Comparison of ENCODE assay signal across 8 cellular contexts in the genomic region with DNA sequence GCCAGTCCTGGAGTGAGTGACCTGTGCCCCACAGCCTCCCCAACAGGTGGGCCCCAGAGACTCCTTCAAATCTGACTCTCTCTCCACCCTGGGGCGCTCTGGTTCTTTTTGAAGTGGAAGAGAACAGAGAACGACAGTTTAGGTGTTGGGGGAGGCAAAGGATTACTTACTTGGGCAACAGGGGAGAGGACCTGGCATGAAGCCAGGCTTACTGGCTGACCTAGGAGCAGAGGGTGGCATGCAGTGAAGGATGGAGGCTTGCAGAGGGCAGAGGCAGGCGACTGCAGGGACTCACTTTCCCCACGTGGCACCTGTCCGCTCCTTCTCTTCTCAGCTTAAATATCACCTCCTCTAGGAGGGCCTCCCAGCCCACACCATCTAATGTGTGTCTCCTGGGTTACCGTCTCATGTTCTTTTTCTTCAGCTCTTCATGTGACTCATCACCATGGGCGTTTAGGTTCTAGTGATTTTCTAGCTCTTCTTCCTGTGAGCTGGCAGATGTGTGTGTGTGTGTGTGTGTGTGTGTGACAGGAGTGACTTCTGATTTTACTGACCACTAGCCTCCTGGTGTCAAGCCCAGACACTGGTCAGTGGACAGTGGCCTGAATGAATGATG.
DNase-seq lines count a peak whose midpoint lies in the region; TF ChIP-seq lines count a peak whose summit lies in the region.
"Had no signal": no experiment of that assay in that cellular context is flagged by ENCODE, and none has a peak within 500 bp of the region (broad histone marks: within the 10 kb centered on the region; RNA-seq: fewer than 3 reads in every experiment).

No MANE protein-coding gene starts in this region.

- in situ Hi-C loops in GM13976 (cut with MboI; ENCODE audit: low sequenced_read_pairs, unreplicated experiment): no loop called here

- H3K79me2 ChIP-seq in ACC112 (ENCODE audit: control insufficient read depth, insufficient read depth, low read length, unreplicated experiment): no peaks in the 10 kb centered on the region

- H3K27ac ChIP-seq in ACC112 (ENCODE audit: low read depth, low read length): peak overlapping the region; percentile 28; the same call in 1 of the 2 replicates
- H3K27ac ChIP-seq: colonic mucosa had no signal

- H3K36me3 ChIP-seq in ACC112 (ENCODE audit: insufficient read depth, low read length): no peaks in the 10 kb centered on the region
- H3K36me3 ChIP-seq: colonic mucosa had no signal

- DNase-seq in HK-2 (ENCODE audit: unreplicated experiment) (peak; percentile 81), dedifferentiated amniotic fluid mesenchymal stem cell (ENCODE audit: extremely low spot score) (peak; percentile 61), DMS79 (lab: John Stamatoyannopoulos, UW) (no peak), cortex of kidney (lab: John Stamatoyannopoulos, UW) (no peak), GM13976 (ENCODE audit: low spot score) (no peak)

- no peaks in the 10 kb centered on the region for H3K27me3 ChIP-seq in ACC112 (ENCODE audit: insufficient read depth, low read length)

- TF ChIP-seq CTCF in GM13976 (IDR thresholded peaks at IDR 0.05; ENCODE audit: borderline replicate concordance, control extremely low read depth, extremely low read depth, insufficient read depth, missing control alignments): no peak

- H2AFZ ChIP-seq in ACC112 (ENCODE audit: low read length, unreplicated experiment): no peak overlapping the region

- no peak overlapping the region for H3K4me3 ChIP-seq in ACC112 (ENCODE audit: low read depth, low read length)
- H3K4me3 ChIP-seq: colonic mucosa, lung had no signal

- peaks cover 22% of the 10 kb centered on the region for H3K4me1 ChIP-seq in ACC112 (ENCODE audit: control insufficient read depth, insufficient read depth, low read length, unreplicated experiment)
- H3K4me1 ChIP-seq: colonic mucosa had no signal

Comparison
In these comparisons a context has a peak if more than half of its experiments do, and no peak if none do; other contexts are left out.
1. DNase-seq: peak in HK-2 (single experiment) and dedifferentiated amniotic fluid mesenchymal stem cell (single experiment); none in DMS79 (single experiment), cortex of kidney (single experiment) and GM13976 (single experiment).